In the genomic region with DNA sequence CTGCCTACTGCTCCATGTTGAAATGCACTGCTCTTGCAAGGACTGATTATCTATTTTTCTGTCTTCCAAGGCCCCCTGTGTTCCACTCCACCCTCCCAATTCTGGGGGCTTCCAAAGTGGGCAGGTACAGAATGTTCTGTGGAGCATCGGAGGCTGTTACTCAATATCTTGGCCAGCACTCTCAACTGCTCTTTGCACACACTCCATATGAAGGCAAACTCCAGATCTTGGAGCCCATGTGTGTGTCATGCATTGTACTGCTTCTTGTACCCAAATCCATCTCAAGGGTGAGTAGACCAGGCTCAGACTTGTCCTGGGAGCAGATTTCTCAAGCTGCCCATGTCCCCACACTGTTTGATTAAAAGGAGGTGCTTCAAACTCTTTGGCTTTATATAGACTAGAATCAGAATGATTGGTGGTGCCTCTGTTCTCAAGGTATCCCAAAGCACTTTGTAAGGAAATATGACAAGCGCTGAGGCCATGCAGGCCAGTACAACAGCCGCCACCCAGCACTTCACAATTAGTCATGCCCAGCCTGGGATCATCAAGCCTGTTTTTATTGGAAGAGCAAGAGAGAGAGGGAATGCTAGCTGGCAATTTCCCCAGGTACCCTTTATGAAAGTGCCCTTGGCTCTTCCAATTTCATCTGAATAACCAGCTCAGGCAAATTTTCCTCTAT, we compare ENCODE assay signal across 20 cellular contexts. TPM values are rescaled to one million over a fixed set of nuclear protein-coding genes. Genes with fewer than 3 reads are reported as not detected.
DNase-seq lines count a peak whose midpoint lies in the region; ATAC-seq, FAIRE-seq and TF ChIP-seq lines count a peak whose summit lies in the region.
"Had no signal": no experiment of that assay in that cellular context is flagged by ENCODE, and none has a peak within 500 bp of the region (broad histone marks: within the 10 kb centered on the region; RNA-seq: fewer than 3 reads in every experiment).

No MANE protein-coding gene starts in this region.

- peak; percentile 8 for DNase-seq in A172 (ENCODE audit: low spot score)
- no peak for DNase-seq in RWPE1 (ENCODE audit: low spot score)
- peak; percentile 24 for DNase-seq in fibroblast of the aortic adventitia (ENCODE audit: low read depth)
- no peak for DNase-seq in sciatic nerve (ENCODE audit: low spot score)
- no peak for DNase-seq in frontal cortex (ENCODE audit: low spot score in 2 of 2)
- DNase-seq in BE2C, result no peak
- DNase-seq: activated CD4-positive, alpha-beta T cell treated with anti-CD3 and anti-CD28 coated beads, Interleukin-2, amount 10 ng/mL, durations not matched to agents 7 days and 5 days; activated CD8-positive, alpha-beta memory T cell treated with anti-CD3 and anti-CD28 coated beads, Interleukin-2, amount 50 U/mL, for 48 hours; CD8-positive, alpha-beta memory T cell; cortex of kidney; DMS79; glutamatergic neuron; immature natural killer cell; pancreas; T-cell; testis had no signal

- peak; percentile 68 for ATAC-seq in sciatic nerve
- no peak for ATAC-seq in GM21423 (IDR thresholded peaks at IDR 0.05; ENCODE audit: unreplicated experiment)
- no peak for ATAC-seq in HG02798 (IDR thresholded peaks at IDR 0.05; ENCODE audit: poor library complexity, unreplicated experiment)
- ATAC-seq: body of pancreas, pancreas, T-cell had no signal

- peak overlapping the region; percentile 35; the same call in 1 of the 2 replicates for H3K27ac ChIP-seq in RWPE1
- H3K27ac ChIP-seq: body of pancreas, pancreas, testis had no signal

- no peak overlapping the region for H3K4me3 ChIP-seq in fibroblast of the aortic adventitia (ENCODE audit: low read depth, low read length)
- no peak overlapping the region for H3K4me3 ChIP-seq in BE2C (ENCODE audit: low read depth, low read length)
- H3K4me3 ChIP-seq: body of pancreas, pancreas, testis had no signal

- POLR2A ChIA-PET in RWPE1 (lab: Yijun Ruan, JAX; ENCODE audit: low non-redundant PET), result no interaction called here

- H3K27me3 ChIP-seq in BE2C, result no peaks in the 10 kb centered on the region
- H3K27me3 ChIP-seq: body of pancreas, testis had no signal

- no peak for FAIRE-seq in frontal cortex (lab: Jason Lieb, UNC)
- FAIRE-seq: GM18507, pancreas had no signal

- H3K4me1 ChIP-seq in BE2C, result no peaks in the 10 kb centered on the region
- H3K4me1 ChIP-seq: body of pancreas, pancreas, testis had no signal

- H3K36me3 ChIP-seq in BE2C, result no peaks in the 10 kb centered on the region
- H3K36me3 ChIP-seq: pancreas had no signal

- CTCF ChIA-PET in RWPE1 (lab: Yijun Ruan, JAX), result no interaction called here

- TF ChIP-seq CTCF in RWPE1 (conservative IDR thresholded peaks at IDR 0.05; ENCODE audit: low read depth) (no peak), fibroblast of the aortic adventitia (IDR thresholded peaks at IDR 0.05; ENCODE audit: insufficient read depth, low read length) (no peak), BE2C (IDR thresholded peaks at IDR 0.05; ENCODE audit: low read depth, low read length) (no peak)

- intact Hi-C loops in sciatic nerve (cut with DNase I), result no loop called here

- H3K9me3 ChIP-seq in BE2C, result no peaks in the 10 kb centered on the region
- H3K9me3 ChIP-seq: body of pancreas, pancreas, testis had no signal

RNA-seq across cellular contexts. Expression of a gene that starts 44.3 kb away (rescaled TPM):
- 3.6 and 3.7 TPM in 2 replicates for total RNA-seq in A172 (2014; rRNA removed; shearing (Covaris generic))
- 4.8 and 6.3 TPM in 2 replicates for total RNA-seq in fibroblast of the aortic adventitia (ENCODE audit: low replicate concordance)
- total RNA-seq in sciatic nerve, result 13.1 TPM
- total RNA-seq in frontal cortex, result 0.41 TPM
- polyA plus RNA-seq in BE2C (2012; ENCODE audit: insufficient read depth, insufficient read length, low read depth), result not detected
- total RNA-seq: activated CD4-positive, alpha-beta T cell treated with anti-CD3 and anti-CD28 coated beads, Interleukin-2, amount 10 ng/mL, durations not matched to agents 7 days and 5 days; CD8-positive, alpha-beta memory T cell had no signal
- polyA plus RNA-seq: CD8-positive, alpha-beta memory T cell had no signal

Comparison
In these comparisons a context has a peak if more than half of its experiments do, and no peak if none do; other contexts are left out.
1. DNase-seq: peak in A172 (single experiment) and fibroblast of the aortic adventitia (single experiment); none in RWPE1 (single experiment), sciatic nerve (single experiment), frontal cortex (0 of 2) and BE2C (single experiment).